Comparison of ENCODE assay signal across 9 cellular contexts in the genomic region with DNA sequence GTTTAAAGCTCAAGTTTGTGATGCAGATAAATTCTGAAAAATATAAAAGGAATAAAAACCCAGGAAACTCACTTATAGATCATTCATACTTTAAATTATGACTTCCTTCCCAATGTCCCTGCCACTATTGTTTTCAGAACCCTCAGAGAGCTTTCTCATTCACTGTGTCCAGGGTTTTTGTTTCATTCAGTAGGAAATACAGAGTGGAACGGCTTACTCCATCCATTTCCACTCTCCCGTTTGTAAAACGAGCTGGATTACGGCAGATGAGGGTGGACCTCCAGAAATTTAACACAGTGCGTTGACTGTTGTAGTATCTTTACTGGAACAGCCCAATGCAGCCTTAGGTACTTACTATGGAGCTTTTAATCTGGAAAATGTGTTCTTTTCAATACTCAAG. TPM values are rescaled to one million over a fixed set of nuclear protein-coding genes. Genes with fewer than 3 reads are reported as not detected.
"Had no signal": no experiment of that assay in that cellular context is flagged by ENCODE, and none has a peak within 500 bp of the region (broad histone marks: within the 10 kb centered on the region; RNA-seq: fewer than 3 reads in every experiment).

No MANE protein-coding gene starts in this region.

- DNase-seq: IMR-90, KBM-7, KG1 had no signal

- FAIRE-seq: HepG2, HTR-8/SVneo had no signal

- H3K4me3 Mint-ChIP-seq: IgD-negative memory B cell had no signal

- H3K27ac ChIP-seq: HL-60 had no signal

- ATAC-seq: HepG2 had no signal

- H3K27ac Mint-ChIP-seq: IgD-negative memory B cell had no signal

RNA-seq across cellular contexts. Expression of gene BPIFA1, which starts 23.6 kb away (rescaled TPM):
- total RNA-seq: HepG2, HT-29, HT1080, IMR-90 had no signal
- polyA plus RNA-seq: HepG2, IgD-negative memory B cell, IMR-90 had no signal

RNA-seq across cellular contexts. Expression of gene BPIFB1, which starts 23.6 kb away (rescaled TPM):
- total RNA-seq: HT-29, HT1080, IMR-90 had no signal
- polyA plus RNA-seq: IgD-negative memory B cell, IMR-90 had no signal

RNA-seq across cellular contexts. Expression of gene BPIFA3, which starts 42.2 kb away (rescaled TPM):
- total RNA-seq: HepG2, HT-29, HT1080, IMR-90 had no signal
- polyA plus RNA-seq: HepG2, IgD-negative memory B cell, IMR-90 had no signal
